Comparison of ENCODE assay signal across 1 cellular context in genomic region chr9:131309526-131310276, GRCh38.
TF ChIP-seq lines count a peak whose summit lies in the region.

No MANE protein-coding gene starts in this region.

TF ChIP-seq in K562, 482 proteins besides CTCF, POLR2A, EP300 and RAD21:
- TF ChIP-seq, protein P1, sequence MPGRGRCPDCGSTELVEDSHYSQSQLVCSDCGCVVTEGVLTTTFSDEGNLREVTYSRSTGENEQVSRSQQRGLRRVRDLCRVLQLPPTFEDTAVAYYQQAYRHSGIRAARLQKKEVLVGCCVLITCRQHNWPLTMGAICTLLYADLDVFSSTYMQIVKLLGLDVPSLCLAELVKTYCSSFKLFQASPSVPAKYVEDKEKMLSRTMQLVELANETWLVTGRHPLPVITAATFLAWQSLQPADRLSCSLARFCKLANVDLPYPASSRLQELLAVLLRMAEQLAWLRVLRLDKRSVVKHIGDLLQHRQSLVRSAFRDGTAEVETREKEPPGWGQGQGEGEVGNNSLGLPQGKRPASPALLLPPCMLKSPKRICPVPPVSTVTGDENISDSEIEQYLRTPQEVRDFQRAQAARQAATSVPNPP (IDR thresholded peaks at IDR 0.05; ENCODE audit: borderline replicate concordance, insufficient read depth, insufficient read length): no peak
- TF ChIP-seq E2F4 (CRISPR knock-in tag; IDR thresholded peaks at IDR 0.05; ENCODE audit: low read depth): no peak
- peak; percentile 90 for TF ChIP-seq RBM25 (IDR thresholded peaks at IDR 0.05; ENCODE audit: low read depth, low read length, severe bottlenecking)
- TF ChIP-seq HNRNPUL1 (IDR thresholded peaks at IDR 0.05; ENCODE audit: low read length): no peak
- TF ChIP-seq HDAC2 (IDR thresholded peaks at IDR 0.05): peak; percentile 45; the same call in 1 of the 2 replicates
- TF ChIP-seq ESRRA (IDR thresholded peaks at IDR 0.05; ENCODE audit: borderline replicate concordance, low read depth): 0 out of 2 replicates have a peak, but pooled peaks have one; percentile 46
- no peak for TF ChIP-seq SIRT6 (IDR thresholded peaks at IDR 0.05; ENCODE audit: low read depth, low read length)
- no peak for TF ChIP-seq EGR1 (conservative IDR thresholded peaks at IDR 0.05)
- no peak for TF ChIP-seq XRCC3 (IDR thresholded peaks at IDR 0.05)
- TF ChIP-seq RBM39 (optimal IDR thresholded peaks at IDR 0.05; ENCODE audit: low read depth, low read length): no peak
- no peak for TF ChIP-seq HNRNPL (IDR thresholded peaks at IDR 0.05; ENCODE audit: low read depth, low read length)
- TF ChIP-seq SMARCA5 (IDR thresholded peaks at IDR 0.05): peak; percentile 80
- TF ChIP-seq KAT7 (CRISPR knock-in tag; IDR thresholded peaks at IDR 0.05; ENCODE audit: borderline replicate concordance): no peak
- TF ChIP-seq ADNP (tag; IDR thresholded peaks at IDR 0.05): peak; percentile 53; the same call in 1 of the 2 replicates
- TF ChIP-seq GTF2F1 (IDR thresholded peaks at IDR 0.05; ENCODE audit: low read depth, low read length): no peak
- TF ChIP-seq SMARCA4 (IDR thresholded peaks at IDR 0.05): no peak
- TF ChIP-seq TCF7 (IDR thresholded peaks at IDR 0.05; ENCODE audit: borderline replicate concordance): no peak
- TF ChIP-seq MLLT1 (IDR thresholded peaks at IDR 0.05): no peak
- no peak for TF ChIP-seq SIN3A (IDR thresholded peaks at IDR 0.05; ENCODE audit: borderline replicate concordance in 2 of 2, control insufficient read depth in 1 of 2, low read depth in 2 of 2, low read length in 2 of 2)
- no peak for TF ChIP-seq RFX1 (IDR thresholded peaks at IDR 0.05)
- TF ChIP-seq BCOR (IDR thresholded peaks at IDR 0.05): peak; percentile 89
- TF ChIP-seq ZNF197 (CRISPR knock-in tag; IDR thresholded peaks at IDR 0.05; ENCODE audit: low read depth): no peak
- no peak for TF ChIP-seq CBX5 (IDR thresholded peaks at IDR 0.05; ENCODE audit: borderline replicate concordance, low read depth)
- TF ChIP-seq KDM1A (IDR thresholded peaks at IDR 0.05): peak; percentile 65 to 82; a peak in 3 of 4 replicates
- TF ChIP-seq NR3C1 (CRISPR knock-in tag; IDR thresholded peaks at IDR 0.05): no peak
- TF ChIP-seq SP2 (IDR thresholded peaks at IDR 0.05; ENCODE audit: extremely low read depth, low read depth, low read length, poor library complexity, severe bottlenecking): no peak
- TF ChIP-seq SREBF1 (IDR thresholded peaks at IDR 0.05; ENCODE audit: borderline replicate concordance, low read depth, low read length): no peak
- TF ChIP-seq RCOR1 (IDR thresholded peaks at IDR 0.05; ENCODE audit: borderline replicate concordance in 1 of 2, low read depth in 2 of 2, low read length in 2 of 2): 0 out of 4 replicates have a peak, but pooled peaks of 1 of the 2 experiments have one; percentile 29
- TF ChIP-seq, protein P2, sequence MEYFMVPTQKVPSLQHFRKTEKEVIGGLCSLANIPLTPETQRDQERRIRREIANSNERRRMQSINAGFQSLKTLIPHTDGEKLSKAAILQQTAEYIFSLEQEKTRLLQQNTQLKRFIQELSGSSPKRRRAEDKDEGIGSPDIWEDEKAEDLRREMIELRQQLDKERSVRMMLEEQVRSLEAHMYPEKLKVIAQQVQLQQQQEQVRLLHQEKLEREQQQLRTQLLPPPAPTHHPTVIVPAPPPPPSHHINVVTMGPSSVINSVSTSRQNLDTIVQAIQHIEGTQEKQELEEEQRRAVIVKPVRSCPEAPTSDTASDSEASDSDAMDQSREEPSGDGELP (CRISPR knock-in tag; IDR thresholded peaks at IDR 0.05; ENCODE audit: borderline replicate concordance): no peak
- TF ChIP-seq ZKSCAN8 (CRISPR knock-in tag; IDR thresholded peaks at IDR 0.05): no peak
